ENCODE assay signal across 14 cellular contexts in genomic region chr4:57095956-57096355, GRCh38. TPM values are rescaled to one million over a fixed set of nuclear protein-coding genes. Genes with fewer than 3 reads are reported as not detected.
"Had no signal": no experiment of that assay in that cellular context is flagged by ENCODE, and none has a peak within 500 bp of the region (broad histone marks: within the 10 kb centered on the region; RNA-seq: fewer than 3 reads in every experiment).

No MANE protein-coding gene starts in this region.

- ATAC-seq: activated CD8-positive, alpha-beta T cell treated with anti-CD3 and anti-CD28 coated beads for 36 hours; natural killer cell treated with Interleukin-12 subunit alpha and Interleukin-12 subunit beta and Interleukin-15 and Interleukin-18, amount 100 ng/mL, for 72 hours; stimulated activated memory B cell treated with anti-CD40 and anti-IgM and Interleukin-4, amounts not matched to agents 10 μg/mL and 1 μg/mL and 100 μg/mL, for 72 hours had no signal

- H3K27me3 ChIP-seq: tibial nerve, uterus had no signal

- DNase-seq: activated CD4-positive, alpha-beta T cell treated with anti-CD3 and anti-CD28 coated beads for 48 hours; activated CD8-positive, alpha-beta T cell treated with anti-CD3 and anti-CD28 coated beads for 36 hours; activated effector memory CD4-positive, alpha-beta T cell treated with anti-CD3 and anti-CD28 coated beads, Interleukin-2, amount 50 U/mL, for 16 hours; activated T-cell treated with anti-CD3 and anti-CD28 coated beads, Interleukin-2, amount 50 U/mL, for 48 hours; amniotic stem cell; kidney glomerular epithelial cell; occipital lobe; stimulated activated CD4-positive, alpha-beta T cell treated with anti-CD3 and anti-CD28 coated beads, Interleukin-2, amount 100 ng/mL, for 48 hours; uterus had no signal

- H3K4me3 ChIP-seq: prostate gland, tibial nerve, uterus had no signal

- H3K4me1 ChIP-seq: prostate gland had no signal

- H3K9me3 ChIP-seq: prostate gland, tibial nerve, uterus had no signal

- H3K36me3 ChIP-seq: prostate gland, tibial nerve, uterus had no signal

RNA-seq across cellular contexts. Expression of gene IGFBP7, which starts 14.2 kb away (rescaled TPM):
- total RNA-seq: activated CD8-positive, alpha-beta T cell treated with anti-CD3 and anti-CD28 coated beads for 36 hours; T-helper 1 cell treated with Interleukin-12 subunit alpha and Interleukin-12 subunit beta and Interleukin-4 antibody, amounts not matched to agents 30 ng/mL and 1 ng/mL, for 36 hours had no signal
